ENCODE assay signal across 12 cellular contexts in genomic region chr5:138954257-138955012, GRCh38.
DNase-seq lines count a peak whose midpoint lies in the region; ATAC-seq and TF ChIP-seq lines count a peak whose summit lies in the region.
"Had no signal": no experiment of that assay in that cellular context is flagged by ENCODE, and none has a peak within 500 bp of the region (broad histone marks: within the 10 kb centered on the region; RNA-seq: fewer than 3 reads in every experiment).

No MANE protein-coding gene starts in this region.

- H3K4me2 ChIP-seq in neural progenitor cell, result no peak overlapping the region

- no peak overlapping the region for H2AFZ ChIP-seq in neural progenitor cell (replicated peaks)

- H3K27ac ChIP-seq in gastroesophageal sphincter (peak overlapping the region; percentile 0 to 77 (median 74)), neural progenitor cell (no peak overlapping the region)

- H3K27me3 ChIP-seq in gastroesophageal sphincter, result no peaks in the 10 kb centered on the region
- no peaks in the 10 kb centered on the region for H3K27me3 ChIP-seq in neural progenitor cell

- WGBS in gastroesophageal sphincter (ENCODE audit: low coverage in 1 of 2), 2 donors, result 84% methylated on average over 2 of the region's 4 CpGs; no CpG with 5 or more reads in 1 of the 2 donors

- no peak for TF ChIP-seq EP300 in gastroesophageal sphincter (IDR thresholded peaks at IDR 0.05)

- TF ChIP-seq CTCF in gastroesophageal sphincter (IDR thresholded peaks at IDR 0.05) (no peak), neural progenitor cell (IDR thresholded peaks at IDR 0.05) (no peak)

- H3K27ac Mint-ChIP-seq in activated naive CD8-positive, alpha-beta T cell, result peak overlapping the region; percentile 34
- no peak overlapping the region for H3K27ac Mint-ChIP-seq in activated naive CD8-positive, alpha-beta T cell treated with anti-CD3 and anti-CD28 coated beads, Interleukin-2, amount 50 U/mL, for 24 hours
- peak overlapping the region; percentile 88 for H3K27ac Mint-ChIP-seq in neural progenitor cell
- H3K27ac Mint-ChIP-seq: activated T-helper 2 cell treated with anti-CD3 and anti-CD28 coated beads, Interferon-gamma antibody, Interleukin-2, Interleukin-4, amounts not matched to agents 10 μg/mL and 5 μg/mL and 100 μg/mL, durations not matched to agents 14 hours and 24 hours and 36 hours had no signal

- no peak for DNase-seq in activated naive CD8-positive, alpha-beta T cell treated with anti-CD3 and anti-CD28 coated beads, Interleukin-2, amount 50 U/mL, for 24 hours
- no peak for DNase-seq in neural progenitor cell (ENCODE audit: low spot score)
- DNase-seq in ureter (ENCODE audit: low spot score), result peak; percentile 39
- no peak for DNase-seq in DMS79 treated with DMSO at 0.1 percent for 48 hours (lab: John Stamatoyannopoulos, UW)
- no peak for DNase-seq in cerebellar nuclear complex (lab: John Stamatoyannopoulos, UW)
- DNase-seq: activated CD4-positive, alpha-beta T cell treated with anti-CD3 and anti-CD28 coated beads for 1 hour; NCI-H2171; stimulated activated CD8-positive, alpha-beta memory T cell treated with anti-CD3 and anti-CD28 coated beads, Interleukin-4, amount 100 ng/mL, for 48 hours had no signal

- no peak for ATAC-seq in activated naive CD8-positive, alpha-beta T cell treated with anti-CD3 and anti-CD28 coated beads, Interleukin-2, amount 50 U/mL, for 24 hours
- no peak for ATAC-seq in gastroesophageal sphincter
- no peak for ATAC-seq in GM19397 (IDR thresholded peaks at IDR 0.05; ENCODE audit: unreplicated experiment)

- peaks cover 0 to 3% of the 10 kb centered on the region in 2 donors for H3K36me3 ChIP-seq in gastroesophageal sphincter
- no peaks in the 10 kb centered on the region for H3K36me3 ChIP-seq in neural progenitor cell

- H3K4me3 Mint-ChIP-seq in activated naive CD8-positive, alpha-beta T cell, result no peak overlapping the region
- no peak overlapping the region for H3K4me3 Mint-ChIP-seq in activated naive CD8-positive, alpha-beta T cell treated with anti-CD3 and anti-CD28 coated beads, Interleukin-2, amount 50 U/mL, for 24 hours
- no peak overlapping the region for H3K4me3 Mint-ChIP-seq in neural progenitor cell

- peaks cover 19% of the 10 kb centered on the region for H3K4me1 Mint-ChIP-seq in activated naive CD8-positive, alpha-beta T cell (ENCODE audit: low read depth)
- H3K4me1 Mint-ChIP-seq in activated naive CD8-positive, alpha-beta T cell treated with anti-CD3 and anti-CD28 coated beads, Interleukin-2, amount 50 U/mL, for 24 hours, result peaks cover 16% of the 10 kb centered on the region
- H3K4me1 Mint-ChIP-seq in neural progenitor cell, result peaks cover 56% of the 10 kb centered on the region

- H3K79me2 ChIP-seq in neural progenitor cell (ENCODE audit: low read depth), result no peaks in the 10 kb centered on the region

- H3K9ac ChIP-seq in neural progenitor cell, result no peak overlapping the region

- H3K4me3 ChIP-seq in gastroesophageal sphincter (no peak overlapping the region), neural progenitor cell (no peak overlapping the region)

- peaks cover 12% of the 10 kb centered on the region for H4K20me1 ChIP-seq in neural progenitor cell (ENCODE audit: low read depth)

- H3K4me1 ChIP-seq in gastroesophageal sphincter (peaks cover 5 to 60% (median 38%) of the 10 kb centered on the region in 3 donors), neural progenitor cell (peaks cover 40% of the 10 kb centered on the region)

- H3K9me3 ChIP-seq in gastroesophageal sphincter, result no peaks in the 10 kb centered on the region
- no peaks in the 10 kb centered on the region for H3K9me3 ChIP-seq in neural progenitor cell (ENCODE audit: low read depth)

- TF ChIP-seq POLR2A in gastroesophageal sphincter (IDR thresholded peaks at IDR 0.05), result no peak

- peaks cover 3% of the 10 kb centered on the region for H3K36me3 Mint-ChIP-seq in activated naive CD8-positive, alpha-beta T cell
- H3K36me3 Mint-ChIP-seq in activated naive CD8-positive, alpha-beta T cell treated with anti-CD3 and anti-CD28 coated beads, Interleukin-2, amount 50 U/mL, for 24 hours (ENCODE audit: low read depth), result no peaks in the 10 kb centered on the region
- H3K36me3 Mint-ChIP-seq in neural progenitor cell, result no peaks in the 10 kb centered on the region

- H3K9me3 Mint-ChIP-seq in activated naive CD8-positive, alpha-beta T cell (ENCODE audit: low read depth), result no peaks in the 10 kb centered on the region
- H3K9me3 Mint-ChIP-seq in activated naive CD8-positive, alpha-beta T cell treated with anti-CD3 and anti-CD28 coated beads, Interleukin-2, amount 50 U/mL, for 24 hours, result no peaks in the 10 kb centered on the region
- no peaks in the 10 kb centered on the region for H3K9me3 Mint-ChIP-seq in neural progenitor cell
- H3K9me3 Mint-ChIP-seq: activated T-helper 2 cell treated with anti-CD3 and anti-CD28 coated beads, Interferon-gamma antibody, Interleukin-2, Interleukin-4, amounts not matched to agents 10 μg/mL and 5 μg/mL and 100 μg/mL, durations not matched to agents 14 hours and 24 hours and 36 hours had no signal

- no peaks in the 10 kb centered on the region for H3F3A ChIP-seq in neural progenitor cell (ENCODE audit: low read depth)

- no peaks in the 10 kb centered on the region for H3K27me3 Mint-ChIP-seq in activated naive CD8-positive, alpha-beta T cell
- H3K27me3 Mint-ChIP-seq in activated naive CD8-positive, alpha-beta T cell treated with anti-CD3 and anti-CD28 coated beads, Interleukin-2, amount 50 U/mL, for 24 hours, result no peaks in the 10 kb centered on the region
- peaks cover 14% of the 10 kb centered on the region for H3K27me3 Mint-ChIP-seq in neural progenitor cell (ENCODE audit: insufficient read depth, low read depth)
